2 cellular contexts compared by ENCODE assay signal in the genomic region with DNA sequence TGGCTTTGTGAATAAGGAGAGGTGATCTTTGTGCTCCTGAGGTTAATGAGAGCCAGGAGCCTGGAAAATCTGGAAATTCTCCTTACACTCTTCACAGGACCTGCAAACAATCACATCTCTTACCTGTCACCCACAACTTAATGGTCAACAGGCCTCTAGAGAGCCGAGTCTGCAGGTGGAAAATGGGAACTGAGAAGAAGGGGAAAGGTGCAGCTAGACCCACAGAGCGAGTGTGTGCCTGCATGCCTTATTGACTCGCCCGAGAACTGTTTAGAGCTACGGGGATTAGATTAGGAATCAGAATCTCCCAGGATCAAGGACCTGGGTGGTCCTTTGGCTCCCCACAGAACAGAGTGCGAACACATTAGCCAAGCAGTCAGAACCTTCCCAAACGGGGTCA.
A peak's percentile ranks its signal among the peaks of the same experiment; 100 is the strongest.
TF ChIP-seq lines count a peak whose summit lies in the region.

No MANE protein-coding gene starts in this region.

TF ChIP-seq in IMR-90, 13 proteins besides CTCF, POLR2A, EP300 and RAD21:
- TF ChIP-seq MAFK (IDR thresholded peaks at IDR 0.05; ENCODE audit: low read depth, low read length) (no peak), SMC3 (IDR thresholded peaks at IDR 0.05; ENCODE audit: low read depth, low read length) (no peak), FOS (IDR thresholded peaks at IDR 0.05; ENCODE audit: low read depth, low read length) (no peak), RCOR1 (IDR thresholded peaks at IDR 0.05; ENCODE audit: insufficient replicate concordance, low read length) (no peak)
- TF ChIP-seq, protein P1, sequence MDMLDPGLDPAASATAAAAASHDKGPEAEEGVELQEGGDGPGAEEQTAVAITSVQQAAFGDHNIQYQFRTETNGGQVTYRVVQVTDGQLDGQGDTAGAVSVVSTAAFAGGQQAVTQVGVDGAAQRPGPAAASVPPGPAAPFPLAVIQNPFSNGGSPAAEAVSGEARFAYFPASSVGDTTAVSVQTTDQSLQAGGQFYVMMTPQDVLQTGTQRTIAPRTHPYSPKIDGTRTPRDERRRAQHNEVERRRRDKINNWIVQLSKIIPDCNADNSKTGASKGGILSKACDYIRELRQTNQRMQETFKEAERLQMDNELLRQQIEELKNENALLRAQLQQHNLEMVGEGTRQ (IDR thresholded peaks at IDR 0.05; ENCODE audit: low read depth, low read length) = no peak
TF ChIP-seq in IMR-90: peak in this region for 0.

TF ChIP-seq in GM12878, 131 proteins besides CTCF, POLR2A, EP300 and RAD21:
- TF ChIP-seq HDGF (IDR thresholded peaks at IDR 0.05) = no peak
- peak; percentile 70 for TF ChIP-seq SPI1 (IDR thresholded peaks at IDR 0.05; ENCODE audit: borderline replicate concordance, insufficient read depth, low read depth, low read length)
